In genomic region chr16:1331712-1332617, GRCh38 we compare ENCODE assay signal across 9 cellular contexts. TPM values are rescaled to one million over a fixed set of nuclear protein-coding genes. Genes with fewer than 3 reads are reported as not detected.
DNase-seq lines count a peak whose midpoint lies in the region; ATAC-seq, FAIRE-seq and TF ChIP-seq lines count a peak whose summit lies in the region.
"Had no signal": no experiment of that assay in that cellular context is flagged by ENCODE, and none has a peak within 500 bp of the region (broad histone marks: within the 10 kb centered on the region; RNA-seq: fewer than 3 reads in every experiment).

No MANE protein-coding gene starts in this region.

- H3K4me1 ChIP-seq in Panc1 (ENCODE audit: control insufficient read depth, insufficient read depth, low read length): peaks cover 17% of the 10 kb centered on the region
- H3K4me1 ChIP-seq in kidney (ENCODE audit: control insufficient read depth in 1 of 2, insufficient read depth in 1 of 2, low read depth in 1 of 2, low read length in 2 of 2): peaks cover 12 to 13% of the 10 kb centered on the region in 2 donors
- H3K4me1 ChIP-seq in stomach smooth muscle (ENCODE audit: control insufficient read depth, insufficient read depth, low read length): peaks cover 24% of the 10 kb centered on the region

- CTCF ChIA-PET in Panc1 (lab: Charles Lee): interaction anchor here (0.6 to 1.2 kb wide), 3 partner anchors 10 to 85 kb away, joined by 4 to 16 read pairs (median 7); no protein-coding TSS in a partner anchor

- TF ChIP-seq CTCF in Panc1 (IDR thresholded peaks at IDR 0.05): no peak
- TF ChIP-seq CTCF in brain microvascular endothelial cell (IDR thresholded peaks at IDR 0.05; ENCODE audit: low read depth, low read length, missing control alignments): no peak
- TF ChIP-seq CTCF in kidney (IDR thresholded peaks at IDR 0.05; ENCODE audit: borderline replicate concordance, extremely low read depth, insufficient read depth): no peak

- H3K27me3 ChIP-seq in Panc1 (ENCODE audit: control insufficient read depth, insufficient read depth, low read length): no peaks in the 10 kb centered on the region
- peaks cover 49% of the 10 kb centered on the region for H3K27me3 ChIP-seq in brain microvascular endothelial cell (replicated peaks)
- H3K27me3 ChIP-seq in stomach smooth muscle (ENCODE audit: control insufficient read depth in 1 of 2, insufficient read depth in 2 of 2, low read length in 2 of 2): peaks cover 24 to 51% of the 10 kb centered on the region in 2 donors

- peak overlapping the region; percentile 57; the same call in 1 of the 2 replicates for H3K27ac ChIP-seq in Panc1 (ENCODE audit: low read length)
- H3K27ac ChIP-seq in brain microvascular endothelial cell: no peak overlapping the region
- H3K27ac ChIP-seq in kidney (ENCODE audit: low read depth in 2 of 2, low read length in 2 of 2): peak overlapping the region; percentile 74 to 76
- H3K27ac ChIP-seq in stomach smooth muscle (ENCODE audit: low read length): no peak overlapping the region

- DNase-seq in DMS 273 (lab: John Stamatoyannopoulos, UW; ENCODE audit: unreplicated experiment): peak; percentile 76
- no peak for DNase-seq in DMS 273 treated with DMSO at 0.1 percent for 48 hours (lab: John Stamatoyannopoulos, UW)
- DNase-seq in Panc1 (ENCODE audit: low read depth, low spot score): no peak
- peak; percentile 64 for DNase-seq in brain microvascular endothelial cell
- DNase-seq in kidney: peak; percentile 94
- DNase-seq in activated CD4-positive, CD25-positive, alpha-beta regulatory T cell (lab: John Stamatoyannopoulos, UW): no peak

- no TSS peak for BruUV-seq in Panc1 (replicated peaks; lab: Mats Ljungman, UMichigan)

- H3K9me3 ChIP-seq in Panc1 (ENCODE audit: control insufficient read depth, insufficient read depth, low read depth, low read length): no peaks in the 10 kb centered on the region
- no peaks in the 10 kb centered on the region for H3K9me3 ChIP-seq in kidney (ENCODE audit: control insufficient read depth in 1 of 2, low read length in 2 of 2)
- H3K9me3 ChIP-seq in stomach smooth muscle (ENCODE audit: control insufficient read depth in 2 of 2, low read length in 2 of 2): peaks cover 0 to 3% of the 10 kb centered on the region in 2 donors

- peak overlapping the region in 1 of 2 donors; percentile 73 for H3K9ac ChIP-seq in kidney (ENCODE audit: low read length in 2 of 2)
- no peak overlapping the region for H3K9ac ChIP-seq in stomach smooth muscle (ENCODE audit: low read length in 2 of 2)

- in situ Hi-C loops in Panc1 (cut with HindIII; ENCODE audit: low pct_unique_long_range_greater_than_20kb, low sequenced_read_pairs): no loop called here
- in situ Hi-C loops in brain microvascular endothelial cell (cut with HindIII; ENCODE audit: low pct_ligation_motif_present, low sequenced_read_pairs): no loop called here

- H3K4me3 ChIP-seq in Panc1 (ENCODE audit: low read depth in 2 of 2, low read length in 2 of 2): peak overlapping the region in 1 of 2 experiments; percentile 43; a peak in 2 of 4 replicates
- H3K4me3 ChIP-seq in brain microvascular endothelial cell (ENCODE audit: low read depth, low read length): no peak overlapping the region
- peak overlapping the region; percentile 40 to 56 for H3K4me3 ChIP-seq in kidney (ENCODE audit: low read length in 2 of 2)
- peak overlapping the region; percentile 25 to 60 for H3K4me3 ChIP-seq in stomach smooth muscle (ENCODE audit: low read length in 2 of 2)

- POLR2A ChIA-PET in Panc1 (lab: Charles Lee): interaction anchor here (0.6 kb wide), 2 partner anchors 63 to 146 kb away, joined by 3 to 6 read pairs; no protein-coding TSS in a partner anchor

- H3K36me3 ChIP-seq in Panc1 (ENCODE audit: control insufficient read depth, insufficient read depth, low read length) (no peaks in the 10 kb centered on the region), brain microvascular endothelial cell (replicated peaks) (no peaks in the 10 kb centered on the region), kidney (ENCODE audit: control insufficient read depth in 1 of 2, insufficient read depth in 2 of 2, low read length in 2 of 2) (no peaks in the 10 kb centered on the region), stomach smooth muscle (ENCODE audit: control insufficient read depth in 2 of 2, insufficient read depth in 2 of 2, low read length in 2 of 2) (no peaks in the 10 kb centered on the region)

- intact Hi-C loops in Panc1 (cut with micrococcal nuclease; ENCODE audit: unreplicated experiment) (no loop called here), kidney (cut with DNase I) (no loop called here)

- no peak for FAIRE-seq in kidney (lab: Jason Lieb, UNC)
- FAIRE-seq: A204.1 had no signal

- ATAC-seq in HG02981 (IDR thresholded peaks at IDR 0.05; ENCODE audit: unreplicated experiment): peak; percentile 63
- peak; percentile 56 for ATAC-seq in Panc1

RNA-seq across cellular contexts. Expression of gene BAIAP3, which starts 1.5 kb away (rescaled TPM):
- total RNA-seq in Panc1 (2021; ENCODE audit: unreplicated experiment) (9.4 TPM), kidney (8.0 TPM)
- polyA plus RNA-seq in Panc1 (2012; ENCODE audit: insufficient read length): 8.2 TPM
- polyA plus RNA-seq in kidney (ENCODE audit: insufficient read depth, low read depth, low replicate concordance): 8.2 TPM

RNA-seq across cellular contexts. Expression of gene TSR3, which starts 19.7 kb away (rescaled TPM):
- total RNA-seq in Panc1 (2021; ENCODE audit: unreplicated experiment) (89.7 TPM), kidney (44.8 TPM)
- 149 TPM for polyA plus RNA-seq in Panc1 (2012; ENCODE audit: insufficient read length)
- polyA plus RNA-seq in kidney (ENCODE audit: insufficient read depth, low read depth, low replicate concordance): 95.4 TPM

RNA-seq across cellular contexts. Expression of gene GNPTG, which starts 19.8 kb away (rescaled TPM):
- total RNA-seq in Panc1 (2021; ENCODE audit: unreplicated experiment) (62.5 TPM), kidney (88.7 TPM)
- 83.3 TPM for polyA plus RNA-seq in Panc1 (2012; ENCODE audit: insufficient read length)
- 138 TPM for polyA plus RNA-seq in kidney (ENCODE audit: insufficient read depth, low read depth, low replicate concordance)

RNA-seq across cellular contexts. Expression of gene UBE2I, which starts 22.5 kb away (rescaled TPM):
- 198 TPM for total RNA-seq in Panc1 (2021; ENCODE audit: unreplicated experiment)
- polyA plus RNA-seq in Panc1 (2012; ENCODE audit: insufficient read length): 166 TPM
- 97.1 TPM for total RNA-seq in kidney
- 62.2 TPM for polyA plus RNA-seq in kidney (ENCODE audit: insufficient read depth, low read depth, low replicate concordance)

Comparison
In these comparisons a context has a peak if more than half of its experiments do, and no peak if none do; other contexts are left out.
1. DNase-seq: peak in DMS 273 (single experiment), brain microvascular endothelial cell (single experiment) and kidney (single experiment); none in DMS 273 treated with DMSO at 0.1 percent for 48 hours (single experiment), Panc1 (single experiment) and activated CD4-positive, CD25-positive, alpha-beta regulatory T cell (0 of 4).
2. H3K27ac ChIP-seq: peak in Panc1 (single experiment) and kidney (2 of 2); none in brain microvascular endothelial cell (single experiment) and stomach smooth muscle (single experiment).